23 cellular contexts compared by ENCODE assay signal in genomic region chr16:15038689-15039088, GRCh38.
"Had no signal": no experiment of that assay in that cellular context is flagged by ENCODE, and none has a peak within 500 bp of the region (broad histone marks: within the 10 kb centered on the region; RNA-seq: fewer than 3 reads in every experiment).

No MANE protein-coding gene starts in this region.

- ATAC-seq: left cardiac atrium; lower lobe of right lung; psoas muscle; stimulated activated naive CD8-positive, alpha-beta T cell treated with anti-CD3 and anti-CD28 coated beads, Interleukin-15, Interleukin-2, amounts not matched to agents 100 U/mL and 50 U/mL, for 24 hours; upper lobe of right lung had no signal

- H3K27ac Mint-ChIP-seq: endodermal cell, memory B cell, nephron progenitor cell had no signal

- H3K79me2 ChIP-seq: hepatocyte had no signal

- H3K27me3 Mint-ChIP-seq: memory B cell, naive B cell had no signal

- DNase-seq: effector CD4-positive, alpha-beta T cell; endodermal cell; foreskin melanocyte; head of caudate nucleus; kidney; left cardiac atrium; left ventricle myocardium inferior; lower lobe of right lung; naive B cell; nephron progenitor cell; psoas muscle; retina; sigmoid colon; stimulated activated CD4-positive, alpha-beta T cell treated with anti-CD3 and anti-CD28 coated beads, Interleukin-2, amount 100 ng/mL, for 24 hours; stimulated activated naive CD8-positive, alpha-beta T cell treated with anti-CD3 and anti-CD28 coated beads, Interleukin-15, Interleukin-2, amounts not matched to agents 100 U/mL and 50 U/mL, for 24 hours; upper lobe of right lung had no signal

- H3K4me3 Mint-ChIP-seq: endodermal cell, memory B cell, naive B cell, nephron progenitor cell had no signal

- FAIRE-seq: kidney had no signal

- H2AFZ ChIP-seq: hepatocyte had no signal

- H3K4me1 Mint-ChIP-seq: endodermal cell, memory B cell, naive B cell had no signal

- H3K27me3 ChIP-seq: hepatocyte, neutrophil, sigmoid colon, tibial nerve, upper lobe of right lung, vagina had no signal

- H3K4me3 ChIP-seq: coronary artery, hepatocyte, left ventricle myocardium inferior, lower lobe of right lung, psoas muscle, sigmoid colon, skin epidermis, tibial nerve, upper lobe of right lung, vagina had no signal

- H3K4me2 ChIP-seq: hepatocyte had no signal

- H3K9me3 ChIP-seq: left ventricle myocardium inferior, lower lobe of right lung, neutrophil, psoas muscle, sigmoid colon, tibial nerve, upper lobe of right lung, vagina had no signal

- H3K27ac ChIP-seq: coronary artery, hepatocyte, left ventricle myocardium inferior, lower lobe of right lung, neutrophil, psoas muscle, sigmoid colon, skin epidermis, tibial nerve, upper lobe of right lung, vagina had no signal
